ENCODE assay signal across 8 cellular contexts in genomic region chr9:84261082-84261746, GRCh38.
DNase-seq lines count a peak whose midpoint lies in the region; ATAC-seq and TF ChIP-seq lines count a peak whose summit lies in the region.

No MANE protein-coding gene starts in this region.

- peak; percentile 70 for ATAC-seq in HG03139 (IDR thresholded peaks at IDR 0.05; ENCODE audit: unreplicated experiment)
- ATAC-seq in left lung: peak; percentile 100

- no peak overlapping the region for H3K27ac ChIP-seq in left lung

- intact Hi-C loops in left lung (cut with DNase I): loop anchor here in 1 of 2 donors (5.0 kb wide), 1 partner anchor 324 kb away; no protein-coding TSS in a partner anchor

- no peaks in the 10 kb centered on the region for H3K36me3 ChIP-seq in left lung

- peak; percentile 84 to 91 for TF ChIP-seq CTCF in left lung (IDR thresholded peaks at IDR 0.05)

- DNase-seq in NK-92 treated with Interleukin-12 subunit alpha and Interleukin-12 subunit beta, amount 100 ng/mL, for 24 hours (lab: John Stamatoyannopoulos, UW): peak; percentile 17
- no peak for DNase-seq in NK-92 (lab: John Stamatoyannopoulos, UW; ENCODE audit: unreplicated experiment)
- peak; percentile 49 for DNase-seq in NCI-H2196 treated with DMSO at 0.1 percent for 48 hours (lab: John Stamatoyannopoulos, UW; ENCODE audit: unreplicated experiment)
- DNase-seq in activated CD4-positive, CD25-positive, alpha-beta regulatory T cell treated with anti-CD3 and anti-CD28 coated beads, Interleukin-2, amount 50 U/mL, for 72 hours: peak; percentile 53
- peak; percentile 80 for DNase-seq in dedifferentiated amniotic fluid mesenchymal stem cell (ENCODE audit: extremely low spot score)
- DNase-seq in left lung: peak; percentile 77 to 89
- peak; percentile 40 to 55 for DNase-seq in stimulated activated CD4-positive, alpha-beta T cell treated with anti-CD3 and anti-CD28 coated beads, Interleukin-2, amount 100 ng/mL, for 48 hours

- H3K4me3 ChIP-seq in left lung: no peak overlapping the region

- H3K9me3 ChIP-seq in left lung: no peaks in the 10 kb centered on the region

- H3K4me1 ChIP-seq in left lung: no peaks in the 10 kb centered on the region

- no peaks in the 10 kb centered on the region for H3K27me3 ChIP-seq in left lung
